In genomic region chr12:9787340-9787737, GRCh38 we compare ENCODE assay signal across 18 cellular contexts. TPM values are rescaled to one million over a fixed set of nuclear protein-coding genes. Genes with fewer than 3 reads are reported as not detected.
A peak's percentile ranks its signal among the peaks of the same experiment; 100 is the strongest.
DNase-seq lines count a peak whose midpoint lies in the region; ATAC-seq and TF ChIP-seq lines count a peak whose summit lies in the region.
"Had no signal": no experiment of that assay in that cellular context is flagged by ENCODE, and none has a peak within 500 bp of the region (broad histone marks: within the 10 kb centered on the region; RNA-seq: fewer than 3 reads in every experiment).

No MANE protein-coding gene starts in this region.

- H3K36me3 Mint-ChIP-seq in H9 (ENCODE audit: insufficient read depth in 1 of 3, low read depth in 3 of 3) = peaks cover 4 to 27% (median 11%) of the 10 kb centered on the region in 3 experiments; a peak in 6 of 7 replicates
- H3K36me3 Mint-ChIP-seq in activated T-helper 17 cell treated with anti-CD3 and anti-CD28 coated beads, Interleukin-2, amount 50 U/mL, for 72 hours (ENCODE audit: low read depth) = no peaks in the 10 kb centered on the region

- H2BK12ac ChIP-seq in H9 (ENCODE audit: insufficient read length, low read depth, low read length) = no peak overlapping the region
- no peak overlapping the region for H2BK12ac ChIP-seq in mesenchymal stem cell (ENCODE audit: low read length in 2 of 2)

- no peak overlapping the region for H3K23ac ChIP-seq in H9 (ENCODE audit: insufficient read length, low read depth, low read length)
- H3K23ac ChIP-seq in mesenchymal stem cell (ENCODE audit: low read length in 2 of 2) = no peak overlapping the region

- no peak overlapping the region for H3T11ph ChIP-seq in H9 (ENCODE audit: low read length)

- H3K36me3 ChIP-seq in iPS-20b (ENCODE audit: insufficient read depth, low read depth, low read length) = no peaks in the 10 kb centered on the region
- no peaks in the 10 kb centered on the region for H3K36me3 ChIP-seq in mesenchymal stem cell (ENCODE audit: control insufficient read depth in 1 of 2, insufficient read depth in 2 of 2, low read depth in 1 of 2, low read length in 2 of 2)
- H3K36me3 ChIP-seq: breast epithelium, esophagus squamous epithelium, uterus had no signal

- no peak overlapping the region for H2AFZ ChIP-seq in H9 (ENCODE audit: low read length)
- H2AFZ ChIP-seq in mesenchymal stem cell (ENCODE audit: low read depth, low read length) = no peak overlapping the region
- H2AFZ ChIP-seq: parathyroid adenoma, PC-9 had no signal

- H3K79me1 ChIP-seq in H9 (ENCODE audit: insufficient read depth, low read depth, low read length, poor library complexity, severe bottlenecking) = no peaks in the 10 kb centered on the region
- H3K79me1 ChIP-seq in mesenchymal stem cell (replicated peaks; ENCODE audit: low read length, poor library complexity, severe bottlenecking) = no peaks in the 10 kb centered on the region

- H3K27me3 ChIP-seq in H9 (ENCODE audit: insufficient read depth, low read length) (no peaks in the 10 kb centered on the region), iPS-20b (ENCODE audit: insufficient read depth, low read length) (no peaks in the 10 kb centered on the region), mesenchymal stem cell (ENCODE audit: control insufficient read depth in 1 of 2, insufficient read depth in 1 of 2, low read length in 2 of 2) (no peaks in the 10 kb centered on the region)
- H3K27me3 ChIP-seq: breast epithelium, esophagus squamous epithelium, uterus had no signal

- H3K79me2 ChIP-seq in H9 (ENCODE audit: insufficient read depth, low read length) = no peaks in the 10 kb centered on the region
- H3K79me2 ChIP-seq: parathyroid adenoma had no signal

- no peak overlapping the region for H3K9ac ChIP-seq in H9 (ENCODE audit: extremely low read depth, insufficient read length, low read length)
- H3K9ac ChIP-seq in iPS-20b (ENCODE audit: low read depth, low read length) = peak overlapping the region; percentile 39; the same call in 1 of the 2 replicates
- H3K9ac ChIP-seq in mesenchymal stem cell (ENCODE audit: low read length) = no peak overlapping the region
- H3K9ac ChIP-seq: parathyroid adenoma had no signal

- H3K4me1 ChIP-seq in H9 (ENCODE audit: insufficient read depth, low read length) (peaks cover 2% of the 10 kb centered on the region; the same call in 1 of the 2 replicates), iPS-20b (ENCODE audit: insufficient read depth, low read length) (peaks cover 39% of the 10 kb centered on the region), mesenchymal stem cell (ENCODE audit: control insufficient read depth, insufficient read depth, low read depth, low read length) (no peaks in the 10 kb centered on the region)
- H3K4me1 ChIP-seq: breast epithelium, esophagus squamous epithelium, parathyroid adenoma, uterus had no signal

- no peak overlapping the region for H2BK15ac ChIP-seq in H9 (ENCODE audit: low read depth, low read length)
- no peak overlapping the region for H2BK15ac ChIP-seq in mesenchymal stem cell (ENCODE audit: low read depth, poor library complexity, severe bottlenecking)

- peak overlapping the region; percentile 68 to 98 (median 92); a peak in 6 of 7 replicates for H3K27ac Mint-ChIP-seq in H9
- no peak overlapping the region for H3K27ac Mint-ChIP-seq in activated T-helper 17 cell treated with anti-CD3 and anti-CD28 coated beads, Interleukin-2, amount 50 U/mL, for 72 hours

- DNase-seq in AG10803 (ENCODE audit: low read depth) (peak; percentile 45), H9 (no peak), nucleus accumbens (lab: John Stamatoyannopoulos, UW) (no peak), mesenchymal stem cell (no peak), NCI-H524 treated with DMSO at 0.1 percent for 48 hours (lab: John Stamatoyannopoulos, UW) (no peak)
- DNase-seq: AML-193; esophagus squamous epithelium; NCI-H2029; NCI-H524; PC-9; stimulated activated naive CD4-positive, alpha-beta T cell; uterus had no signal

- H4K8ac ChIP-seq in H9 (replicated peaks; ENCODE audit: insufficient read length, low read depth, low read length) (no peak overlapping the region), mesenchymal stem cell (ENCODE audit: low read length) (no peak overlapping the region)

- H3K9me3 Mint-ChIP-seq in H9 = peaks cover 12% of the 10 kb centered on the region in 2 experiments
- peaks cover 4% of the 10 kb centered on the region for H3K9me3 Mint-ChIP-seq in activated T-helper 17 cell treated with anti-CD3 and anti-CD28 coated beads, Interleukin-2, amount 50 U/mL, for 72 hours

- H2BK120ac ChIP-seq in H9 (ENCODE audit: low read depth, low read length, poor library complexity, severe bottlenecking) (no peak overlapping the region), mesenchymal stem cell (ENCODE audit: low read depth, low read length) (no peak overlapping the region)

- no peak overlapping the region for H3K4me3 Mint-ChIP-seq in H9
- H3K4me3 Mint-ChIP-seq in activated T-helper 17 cell treated with anti-CD3 and anti-CD28 coated beads, Interleukin-2, amount 50 U/mL, for 72 hours = peak overlapping the region; percentile 56

- no peak overlapping the region for H2BK20ac ChIP-seq in H9 (ENCODE audit: low read depth, low read length, poor library complexity, severe bottlenecking)

- no peaks in the 10 kb centered on the region for H4K20me1 ChIP-seq in H9 (ENCODE audit: control insufficient read depth, insufficient read depth, insufficient read length)

- no peak for TF ChIP-seq CTCF in AG10803 (conservative IDR thresholded peaks at IDR 0.05; ENCODE audit: low read length)
- no peak for TF ChIP-seq CTCF in H9 (conservative IDR thresholded peaks at IDR 0.05)

- no peak overlapping the region for H3K4me3 ChIP-seq in AG10803 (ENCODE audit: low read length)
- peak overlapping the region; percentile 18; the same call in 1 of the 2 replicates for H3K4me3 ChIP-seq in iPS-20b (ENCODE audit: low read length)
- H3K4me3 ChIP-seq in mesenchymal stem cell (ENCODE audit: insufficient read depth in 1 of 2, low read depth in 1 of 2, low read length in 2 of 2) = no peak overlapping the region
- H3K4me3 ChIP-seq: breast epithelium, esophagus squamous epithelium, PC-9, uterus had no signal

- no peak for ATAC-seq in activated T-helper 17 cell treated with anti-CD3 and anti-CD28 coated beads, Interleukin-2, amount 50 U/mL, for 72 hours (replicated peaks)
- ATAC-seq in HG03460 (IDR thresholded peaks at IDR 0.05; ENCODE audit: unreplicated experiment) = no peak
- ATAC-seq: left lobe of liver had no signal

- H3K4ac ChIP-seq in H9 (ENCODE audit: low read depth, low read length) (no peak overlapping the region), mesenchymal stem cell (ENCODE audit: low read depth in 1 of 2, low read length in 2 of 2) (no peak overlapping the region)

- WGBS in H9 (ENCODE audit: extremely low coverage, insufficient read length, low lambda C conversion rate) = no CpG with 5 or more reads among the region's 4 CpGs
- WGBS in mesenchymal stem cell = no CpG with 5 or more reads among the region's 4 CpGs

- H2AK5ac ChIP-seq in H9 (ENCODE audit: insufficient read length, low read length) (no peak overlapping the region), mesenchymal stem cell (ENCODE audit: low read length, severe bottlenecking) (no peak overlapping the region)

- no peaks in the 10 kb centered on the region; the same call in 1 of the 2 replicates for H3K27me3 Mint-ChIP-seq in H9 (ENCODE audit: low read depth)
- H3K27me3 Mint-ChIP-seq in activated T-helper 17 cell treated with anti-CD3 and anti-CD28 coated beads, Interleukin-2, amount 50 U/mL, for 72 hours = no peaks in the 10 kb centered on the region

- H3K4me2 ChIP-seq in H9 (ENCODE audit: insufficient read depth, insufficient read length, low read length) = no peak overlapping the region
- no peak overlapping the region for H3K4me2 ChIP-seq in mesenchymal stem cell (ENCODE audit: low read length, poor library complexity, severe bottlenecking)
- H3K4me2 ChIP-seq: PC-9 had no signal

- no peaks in the 10 kb centered on the region for H3K9me3 ChIP-seq in H9 (ENCODE audit: control insufficient read depth, low read depth, low read length)
- H3K9me3 ChIP-seq in iPS-20b (ENCODE audit: insufficient read depth, low read depth, low read length) = peaks cover 3% of the 10 kb centered on the region; the same call in 1 of the 2 replicates
- H3K9me3 ChIP-seq in mesenchymal stem cell (ENCODE audit: control insufficient read depth, low read length) = peaks cover 4% of the 10 kb centered on the region
- H3K9me3 ChIP-seq: esophagus squamous epithelium, uterus had no signal

- H3K56ac ChIP-seq in H9 (ENCODE audit: insufficient read length, low read depth, low read length) = no peak overlapping the region

- H2BK5ac ChIP-seq in H9 (ENCODE audit: insufficient read length, low read length) (no peak overlapping the region), mesenchymal stem cell (ENCODE audit: low read depth, low read length, poor library complexity, severe bottlenecking) (no peak overlapping the region)

- no peak overlapping the region for H3K27ac ChIP-seq in H9 (ENCODE audit: insufficient read length, low read depth, low read length)
- no peak overlapping the region for H3K27ac ChIP-seq in iPS-20b (ENCODE audit: low read length)
- H3K27ac ChIP-seq in mesenchymal stem cell (ENCODE audit: low read length, poor library complexity, severe bottlenecking) = no peak overlapping the region
- H3K27ac ChIP-seq: breast epithelium, esophagus squamous epithelium, parathyroid adenoma, PC-9, uterus had no signal

- peaks cover 52 to 53% of the 10 kb centered on the region in 2 experiments for H3K4me1 Mint-ChIP-seq in H9
- peaks cover 10% of the 10 kb centered on the region for H3K4me1 Mint-ChIP-seq in activated T-helper 17 cell treated with anti-CD3 and anti-CD28 coated beads, Interleukin-2, amount 50 U/mL, for 72 hours

- H3K14ac ChIP-seq in H9 (ENCODE audit: insufficient read depth, low read length) (no peak overlapping the region), mesenchymal stem cell (ENCODE audit: low read length in 2 of 2) (no peak overlapping the region)

- H3K23me2 ChIP-seq in H9 (ENCODE audit: insufficient read length, low read depth, low read length, poor library complexity, severe bottlenecking) = no peaks in the 10 kb centered on the region

- H4K91ac ChIP-seq in H9 (ENCODE audit: insufficient read length, low read depth, low read length) (no peak overlapping the region), mesenchymal stem cell (ENCODE audit: low read length) (no peak overlapping the region)

- no peak overlapping the region for H4K5ac ChIP-seq in H9 (ENCODE audit: insufficient read length, low read depth, low read length)

- no peak overlapping the region for H3K18ac ChIP-seq in H9 (ENCODE audit: insufficient read length, low read depth, low read length)
- no peak overlapping the region for H3K18ac ChIP-seq in mesenchymal stem cell (ENCODE audit: low read depth in 1 of 2, low read length in 2 of 2)

RNA-seq across cellular contexts. Expression of gene CD69, which starts 26.6 kb away (rescaled TPM):
- not detected in 2 replicates for total RNA-seq in H9 (2021)
- 100 to 1,000 TPM in 1 of 2 donors, 10 to 100 TPM in 1; 51.8 to 150 TPM for total RNA-seq in activated T-helper 17 cell treated with anti-CD3 and anti-CD28 coated beads, Interleukin-2, amount 50 U/mL, for 72 hours
- 4.8 TPM for polyA plus RNA-seq in mesenchymal stem cell (2013, experiment 1 of 2)
- polyA plus RNA-seq in mesenchymal stem cell (2013, experiment 2 of 2) = 5.2 TPM
- total RNA-seq: PC-9 had no signal

RNA-seq across cellular contexts. Expression of gene KLRF1, which starts 39.9 kb away (rescaled TPM):
- total RNA-seq in H9 (2021) = not detected in 2 replicates
- total RNA-seq in activated T-helper 17 cell treated with anti-CD3 and anti-CD28 coated beads, Interleukin-2, amount 50 U/mL, for 72 hours = not detected
- not detected for polyA plus RNA-seq in mesenchymal stem cell (2013, experiment 1 of 2)
- polyA plus RNA-seq in mesenchymal stem cell (2013, experiment 2 of 2) = 0.10 TPM
- total RNA-seq: left lobe of liver, PC-9 had no signal

RNA-seq across cellular contexts. Expression of gene CLECL1, which starts 54.4 kb away (rescaled TPM):
- total RNA-seq in H9 (2021) = not detected in 2 replicates
- total RNA-seq in activated T-helper 17 cell treated with anti-CD3 and anti-CD28 coated beads, Interleukin-2, amount 50 U/mL, for 72 hours = 1 to 10 TPM; 6.1 to 7.7 TPM
- polyA plus RNA-seq in mesenchymal stem cell (2013, experiment 1 of 2) = not detected
- polyA plus RNA-seq in mesenchymal stem cell (2013, experiment 2 of 2) = not detected
- total RNA-seq: PC-9 had no signal

Comparison
In these comparisons a context has a peak if more than half of its experiments do, and no peak if none do; other contexts are left out.
1. RNA of gene CD69, which starts 26.6 kb away (total RNA-seq): 51.8 to 150 TPM in activated T-helper 17 cell treated with anti-CD3 and anti-CD28 coated beads, Interleukin-2, amount 50 U/mL, for 72 hours; not detected in H9; every median in the first group is over 10 times any median in the second.